Comparison of ENCODE assay signal across 14 cellular contexts in the genomic region with DNA sequence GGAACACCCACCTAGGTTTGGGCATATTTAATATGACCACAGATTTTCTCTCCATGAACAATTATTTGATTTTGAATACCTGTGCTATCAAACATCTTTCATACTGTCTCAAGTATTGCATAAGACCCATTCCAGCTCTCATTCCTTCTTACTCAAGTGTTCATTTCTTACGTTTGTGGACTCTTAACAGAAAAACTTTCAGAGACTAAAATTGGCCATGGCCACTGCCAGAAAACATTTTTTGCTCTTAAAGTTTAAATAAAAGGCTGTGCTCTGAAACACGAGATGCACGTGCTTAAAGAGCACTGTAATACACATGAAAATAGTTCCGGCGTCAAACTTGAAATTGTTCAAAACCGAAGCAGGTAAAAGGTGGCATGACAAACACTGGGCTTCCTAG.
DNase-seq lines count a peak whose midpoint lies in the region; ATAC-seq and TF ChIP-seq lines count a peak whose summit lies in the region.
"Had no signal": no experiment of that assay in that cellular context is flagged by ENCODE, and none has a peak within 500 bp of the region (broad histone marks: within the 10 kb centered on the region; RNA-seq: fewer than 3 reads in every experiment).

No MANE protein-coding gene starts in this region.

- H3F3A ChIP-seq in PC-3 (ENCODE audit: low read length, unreplicated experiment) (no peaks in the 10 kb centered on the region), MM.1S (ENCODE audit: insufficient read depth, low read length) (peaks cover 28% of the 10 kb centered on the region)

- no peak overlapping the region for H3K4me2 ChIP-seq in PC-3 (ENCODE audit: low read length)
- H3K4me2 ChIP-seq in MM.1S (ENCODE audit: low read depth, low read length) = no peak overlapping the region

- CTCF ChIA-PET in activated CD4-positive, alpha-beta T cell treated with anti-CD3 and anti-CD28 coated beads, Interleukin-2, amount 10 ng/mL, durations not matched to agents 7 days and 5 days (lab: Charles Lee) = interaction anchor here (3.3 kb wide), 1 partner anchor 13 kb away, joined by 30 read pairs; no protein-coding TSS in a partner anchor
- CTCF ChIA-PET in PC-3 (lab: Charles Lee) = no interaction called here

- no peaks in the 10 kb centered on the region for H3K9me3 ChIP-seq in PC-3 (ENCODE audit: low read length)
- no peaks in the 10 kb centered on the region for H3K9me3 ChIP-seq in endocrine pancreas (ENCODE audit: control insufficient read depth, low read length)
- no peaks in the 10 kb centered on the region for H3K9me3 ChIP-seq in MM.1S (replicated peaks; ENCODE audit: insufficient read depth, low read length)
- H3K9me3 ChIP-seq: SJCRH30 had no signal

- no TSS peak for BruUV-seq in PC-3 (replicated peaks; lab: Mats Ljungman, UMichigan)

- no peaks in the 10 kb centered on the region for H3K9me2 ChIP-seq in PC-3 (replicated peaks; ENCODE audit: low read length)
- H3K9me2 ChIP-seq in MM.1S (replicated peaks; ENCODE audit: insufficient read depth, low read length) = no peaks in the 10 kb centered on the region

- H3K36me3 Mint-ChIP-seq in activated CD4-positive, alpha-beta T cell treated with anti-CD3 and anti-CD28 coated beads, Interleukin-2, amount 10 ng/mL, durations not matched to agents 7 days and 5 days (ENCODE audit: low read depth) = peaks cover 7% of the 10 kb centered on the region
- H3K36me3 Mint-ChIP-seq: brain had no signal

- H2AFZ ChIP-seq in PC-3 (ENCODE audit: low read length) (no peak overlapping the region), MM.1S (ENCODE audit: low read length) (no peak overlapping the region)

- H3K27me3 ChIP-seq in PC-3 (ENCODE audit: low read length) = no peaks in the 10 kb centered on the region
- H3K27me3 ChIP-seq in endocrine pancreas (ENCODE audit: control insufficient read depth, insufficient read depth, low read length) = no peaks in the 10 kb centered on the region
- no peaks in the 10 kb centered on the region for H3K27me3 ChIP-seq in rectal smooth muscle tissue (ENCODE audit: control insufficient read depth, insufficient read depth, low read length)
- no peaks in the 10 kb centered on the region for H3K27me3 ChIP-seq in MM.1S (replicated peaks; ENCODE audit: insufficient read depth, low read length)
- H3K27me3 ChIP-seq: SJCRH30 had no signal

- H3K4me1 ChIP-seq in PC-3 (ENCODE audit: insufficient read depth, low read length) (peaks cover 33% of the 10 kb centered on the region), endocrine pancreas (ENCODE audit: control insufficient read depth, insufficient read depth, low read length) (peaks cover 4% of the 10 kb centered on the region), rectal smooth muscle tissue (ENCODE audit: control insufficient read depth, insufficient read depth, low read length) (no peaks in the 10 kb centered on the region), MM.1S (ENCODE audit: low read length) (peaks cover 36% of the 10 kb centered on the region)

- POLR2A ChIA-PET in activated CD4-positive, alpha-beta T cell treated with anti-CD3 and anti-CD28 coated beads, Interleukin-2, amount 10 ng/mL, durations not matched to agents 7 days and 5 days (lab: Charles Lee) = no interaction called here
- POLR2A ChIA-PET in PC-3 (lab: Charles Lee; ENCODE audit: unreplicated experiment) = no interaction called here

- H3K4me3 Mint-ChIP-seq in activated CD4-positive, alpha-beta T cell treated with anti-CD3 and anti-CD28 coated beads, Interleukin-2, amount 10 ng/mL, durations not matched to agents 7 days and 5 days = peak overlapping the region; percentile 62
- H3K4me3 Mint-ChIP-seq: brain had no signal

- no peaks in the 10 kb centered on the region for H3K9me3 Mint-ChIP-seq in activated CD4-positive, alpha-beta T cell treated with anti-CD3 and anti-CD28 coated beads, Interleukin-2, amount 10 ng/mL, durations not matched to agents 7 days and 5 days
- H3K9me3 Mint-ChIP-seq: brain had no signal

- intact Hi-C loops in PC-3 (cut with micrococcal nuclease) = no loop called here

- H3K36me3 ChIP-seq in PC-3 (ENCODE audit: low read depth, low read length) (no peaks in the 10 kb centered on the region), endocrine pancreas (ENCODE audit: control insufficient read depth, insufficient read depth, low read length) (no peaks in the 10 kb centered on the region), rectal smooth muscle tissue (ENCODE audit: control insufficient read depth, insufficient read depth, low read length) (no peaks in the 10 kb centered on the region), MM.1S (replicated peaks; ENCODE audit: insufficient read depth, low read length) (no peaks in the 10 kb centered on the region)
- H3K36me3 ChIP-seq: SJCRH30 had no signal

- no peaks in the 10 kb centered on the region; the same call in 1 of the 2 replicates for H4K20me1 ChIP-seq in PC-3 (ENCODE audit: low read length)
- peaks cover 3% of the 10 kb centered on the region; the same call in 1 of the 2 replicates for H4K20me1 ChIP-seq in MM.1S (ENCODE audit: insufficient read depth, low read length)

- H3K4me1 Mint-ChIP-seq in activated CD4-positive, alpha-beta T cell treated with anti-CD3 and anti-CD28 coated beads, Interleukin-2, amount 10 ng/mL, durations not matched to agents 7 days and 5 days = peaks cover 71% of the 10 kb centered on the region

- no peak for DNase-seq in activated CD4-positive, alpha-beta T cell treated with anti-CD3 and anti-CD28 coated beads, Interleukin-2, amount 10 ng/mL, durations not matched to agents 7 days and 5 days
- no peak for DNase-seq in activated CD4-positive, alpha-beta T cell treated with anti-CD3 and anti-CD28 coated beads, Interleukin-2, amount 50 U/mL, for 4 hours
- DNase-seq in PC-3 = peak; percentile 30
- DNase-seq in MM.1S = no peak
- DNase-seq in medulla oblongata (ENCODE audit: extremely low spot score) = no peak
- no peak for DNase-seq in AML-193 (lab: John Stamatoyannopoulos, UW)
- DNase-seq: ACHN, HCEC 1CT, Kasumi-1, NCI-H1930, SJCRH30 had no signal

- no peak overlapping the region for H3K9ac ChIP-seq in PC-3 (ENCODE audit: low read length)
- H3K9ac ChIP-seq in endocrine pancreas (ENCODE audit: control insufficient read depth, insufficient read depth, low read length) = no peak overlapping the region
- H3K9ac ChIP-seq in rectal smooth muscle tissue (ENCODE audit: low read length) = no peak overlapping the region
- no peak overlapping the region for H3K9ac ChIP-seq in MM.1S (ENCODE audit: low read length)

- peak overlapping the region; percentile 67 for H3K27ac Mint-ChIP-seq in activated CD4-positive, alpha-beta T cell treated with anti-CD3 and anti-CD28 coated beads, Interleukin-2, amount 10 ng/mL, durations not matched to agents 7 days and 5 days

- no peak for ATAC-seq in PC-3

- TF ChIP-seq CTCF in PC-3 (conservative IDR thresholded peaks at IDR 0.05; ENCODE audit: low read depth, low read length) (no peak), MM.1S (IDR thresholded peaks at IDR 0.05; ENCODE audit: low read length) (no peak)

- H3K79me2 ChIP-seq in PC-3 (ENCODE audit: low read length) (peaks cover 39% of the 10 kb centered on the region), MM.1S (ENCODE audit: low read length) (peaks cover 89% of the 10 kb centered on the region)

- H3K27me3 Mint-ChIP-seq in activated CD4-positive, alpha-beta T cell treated with anti-CD3 and anti-CD28 coated beads, Interleukin-2, amount 10 ng/mL, durations not matched to agents 7 days and 5 days = no peaks in the 10 kb centered on the region
- H3K27me3 Mint-ChIP-seq: brain had no signal

- no peak overlapping the region for H3K27ac ChIP-seq in PC-3 (ENCODE audit: low read length)
- peak overlapping the region; percentile 14 for H3K27ac ChIP-seq in rectal smooth muscle tissue (ENCODE audit: low read depth, low read length)
- no peak overlapping the region for H3K27ac ChIP-seq in MM.1S (ENCODE audit: low read length)
- H3K27ac ChIP-seq: SJCRH30 had no signal

- H3K4me3 ChIP-seq in PC-3 (ENCODE audit: low read length) (no peak overlapping the region), endocrine pancreas (ENCODE audit: control insufficient read depth, insufficient read depth, low read length) (peak overlapping the region; percentile 77), rectal smooth muscle tissue (ENCODE audit: low read length) (no peak overlapping the region), MM.1S (ENCODE audit: low read length) (no peak overlapping the region)
- H3K4me3 ChIP-seq: SJCRH30 had no signal
